In the genomic region with DNA sequence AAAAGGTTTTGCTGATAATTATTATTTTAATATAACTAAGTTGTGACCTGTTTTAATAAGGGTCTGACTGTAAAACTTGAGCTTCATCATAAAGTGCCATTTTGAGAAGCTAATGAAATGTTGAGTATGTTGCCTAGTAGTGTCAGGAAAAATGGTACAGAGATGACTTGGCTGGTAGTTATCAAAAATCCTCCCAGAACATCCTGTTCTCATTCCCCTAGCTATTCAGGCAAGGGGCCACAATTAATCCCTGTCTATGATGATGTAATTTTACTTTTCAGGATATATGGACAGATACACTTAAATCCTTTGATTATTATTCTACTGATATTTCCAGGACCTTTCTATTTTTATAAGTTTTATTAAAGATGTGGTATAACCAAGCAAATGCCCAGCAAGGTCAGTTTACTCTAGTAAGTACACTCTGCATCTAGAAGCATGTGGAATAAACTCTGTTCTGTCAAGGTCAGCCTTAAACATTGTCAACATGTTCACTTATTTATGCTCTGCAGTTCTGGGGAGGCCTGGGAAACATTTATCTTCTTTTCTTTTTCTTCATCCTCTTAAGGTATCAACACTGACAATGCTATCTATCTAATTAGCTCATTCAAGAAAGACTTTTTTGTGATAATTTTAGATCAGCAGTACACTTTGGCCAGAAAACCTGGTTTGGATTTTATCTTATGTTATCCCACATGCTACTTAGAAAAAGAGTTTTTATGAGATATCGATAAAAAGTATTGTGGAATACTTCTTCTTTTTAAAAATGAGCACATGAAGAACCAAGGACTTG, we compare ENCODE assay signal across 27 cellular contexts. TPM values are rescaled to one million over a fixed set of nuclear protein-coding genes. Genes with fewer than 3 reads are reported as not detected.
DNase-seq lines count a peak whose midpoint lies in the region; ATAC-seq and TF ChIP-seq lines count a peak whose summit lies in the region.
"Had no signal": no experiment of that assay in that cellular context is flagged by ENCODE, and none has a peak within 500 bp of the region (broad histone marks: within the 10 kb centered on the region; RNA-seq: fewer than 3 reads in every experiment).

No MANE protein-coding gene starts in this region.

- no peaks in the 10 kb centered on the region for H3K27me3 Mint-ChIP-seq in CD8-positive, alpha-beta memory T cell
- H3K27me3 Mint-ChIP-seq: activated CD8-positive, alpha-beta T cell treated with anti-CD3 and anti-CD28 coated beads for 36 hours; activated naive CD8-positive, alpha-beta T cell treated with anti-CD3 and anti-CD28 coated beads, Interleukin-2, amount 50 U/mL, for 24 hours; naive B cell had no signal

- CTCF ChIA-PET in CD8-positive, alpha-beta memory T cell (lab: Charles Lee): no interaction called here

- H3K79me2 ChIP-seq in ACC112 (ENCODE audit: control insufficient read depth, insufficient read depth, low read length, unreplicated experiment): peaks cover 6% of the 10 kb centered on the region

- TF ChIP-seq CTCF in WERI-Rb-1 (IDR thresholded peaks at IDR 0.05; ENCODE audit: low read depth, low read length): no peak
- TF ChIP-seq CTCF in fibroblast of villous mesenchyme (IDR thresholded peaks at IDR 0.05; ENCODE audit: insufficient read depth, low read depth, low read length): no peak

- H3K27me3 ChIP-seq in ACC112 (ENCODE audit: insufficient read depth, low read length) (no peaks in the 10 kb centered on the region), WERI-Rb-1 (ENCODE audit: insufficient read depth, low read depth, severe bottlenecking) (no peaks in the 10 kb centered on the region)
- H3K27me3 ChIP-seq in CD8-positive, alpha-beta memory T cell (ENCODE audit: insufficient read depth, low read length, poor library complexity, severe bottlenecking): no peaks in the 10 kb centered on the region
- H3K27me3 ChIP-seq: upper lobe of right lung had no signal

- H3K27ac ChIP-seq in ACC112 (ENCODE audit: low read depth, low read length): peak overlapping the region; percentile 38; the same call in 1 of the 2 replicates
- peak overlapping the region; percentile 51 for H3K27ac ChIP-seq in WERI-Rb-1
- H3K27ac ChIP-seq in CD8-positive, alpha-beta memory T cell (ENCODE audit: low read depth, low read length): no peak overlapping the region
- H3K27ac ChIP-seq: HL-60, upper lobe of right lung had no signal

- no peak overlapping the region for H3K4me3 Mint-ChIP-seq in CD8-positive, alpha-beta memory T cell
- H3K4me3 Mint-ChIP-seq: activated CD8-positive, alpha-beta T cell treated with anti-CD3 and anti-CD28 coated beads for 36 hours; activated naive CD8-positive, alpha-beta T cell treated with anti-CD3 and anti-CD28 coated beads, Interleukin-2, amount 50 U/mL, for 24 hours; naive B cell had no signal

- H2AFZ ChIP-seq in ACC112 (ENCODE audit: low read length, unreplicated experiment): no peak overlapping the region

- H3K36me3 Mint-ChIP-seq in CD8-positive, alpha-beta memory T cell: peaks cover 0 to 2% (median 2%) of the 10 kb centered on the region in 3 donors

- H3K27ac Mint-ChIP-seq in CD8-positive, alpha-beta memory T cell: no peak overlapping the region
- H3K27ac Mint-ChIP-seq: activated CD8-positive, alpha-beta T cell treated with anti-CD3 and anti-CD28 coated beads for 36 hours; activated naive CD8-positive, alpha-beta T cell treated with anti-CD3 and anti-CD28 coated beads, Interleukin-2, amount 50 U/mL, for 24 hours had no signal

- peak; percentile 19 for DNase-seq in WERI-Rb-1
- DNase-seq in fibroblast of villous mesenchyme (ENCODE audit: low read depth): peak; percentile 50
- DNase-seq in left lobe of liver (ENCODE audit: low spot score): no peak
- DNase-seq in CD8-positive, alpha-beta memory T cell: no peak
- no peak for DNase-seq in NAMALWA (ENCODE audit: low spot score)
- DNase-seq: 8988T; activated CD8-positive, alpha-beta T cell treated with anti-CD3 and anti-CD28 coated beads for 36 hours; activated effector memory CD4-positive, alpha-beta T cell treated with anti-CD3 and anti-CD28 coated beads, Interleukin-2, amount 50 U/mL, for 16 hours; activated naive CD8-positive, alpha-beta T cell treated with anti-CD3 and anti-CD28 coated beads, Interleukin-2, amount 50 U/mL, for 24 hours; activated T-cell treated with anti-CD3 and anti-CD28 coated beads for 4 hours; dermis blood vessel endothelial cell; DMS79; GOT3; islet precursor cell; naive B cell; NCI-H1417; NCI-H524; occipital lobe; retina; stimulated activated CD4-positive, alpha-beta T cell treated with anti-CD3 and anti-CD28 coated beads, Interleukin-15, amount 100 ng/mL, for 24 hours; T1000; upper lobe of right lung had no signal

- peaks cover 7 to 21% (median 11%) of the 10 kb centered on the region in 3 donors for H3K4me1 Mint-ChIP-seq in CD8-positive, alpha-beta memory T cell

- POLR2A ChIA-PET in CD8-positive, alpha-beta memory T cell (lab: Charles Lee): no interaction called here

- H3K9me3 ChIP-seq in WERI-Rb-1 (ENCODE audit: severe bottlenecking): no peaks in the 10 kb centered on the region
- H3K9me3 ChIP-seq in CD8-positive, alpha-beta memory T cell (ENCODE audit: low read length): no peaks in the 10 kb centered on the region
- H3K9me3 ChIP-seq: upper lobe of right lung had no signal

- no peak overlapping the region for H3K4me3 ChIP-seq in ACC112 (ENCODE audit: low read depth, low read length)
- H3K4me3 ChIP-seq in WERI-Rb-1 (ENCODE audit: low read depth, low read length): peak overlapping the region; percentile 29
- H3K4me3 ChIP-seq in fibroblast of villous mesenchyme (ENCODE audit: low read depth, low read length): no peak overlapping the region
- H3K4me3 ChIP-seq in CD8-positive, alpha-beta memory T cell (ENCODE audit: low read length): no peak overlapping the region
- H3K4me3 ChIP-seq: upper lobe of right lung had no signal

- H3K9me3 Mint-ChIP-seq in CD8-positive, alpha-beta memory T cell: no peaks in the 10 kb centered on the region
- H3K9me3 Mint-ChIP-seq: activated CD8-positive, alpha-beta T cell treated with anti-CD3 and anti-CD28 coated beads for 36 hours; activated naive CD8-positive, alpha-beta T cell treated with anti-CD3 and anti-CD28 coated beads, Interleukin-2, amount 50 U/mL, for 24 hours; naive B cell had no signal

- peaks cover 13% of the 10 kb centered on the region for H3K4me1 ChIP-seq in ACC112 (ENCODE audit: control insufficient read depth, insufficient read depth, low read length, unreplicated experiment)
- no peaks in the 10 kb centered on the region for H3K4me1 ChIP-seq in CD8-positive, alpha-beta memory T cell (ENCODE audit: insufficient read depth, low read length)
- H3K4me1 ChIP-seq: upper lobe of right lung had no signal

- H3K36me3 ChIP-seq in ACC112 (ENCODE audit: insufficient read depth, low read length): no peaks in the 10 kb centered on the region
- H3K36me3 ChIP-seq in WERI-Rb-1: no peaks in the 10 kb centered on the region; the same call in 1 of the 2 replicates
- no peaks in the 10 kb centered on the region for H3K36me3 ChIP-seq in CD8-positive, alpha-beta memory T cell (ENCODE audit: insufficient read depth, low read length)
- H3K36me3 ChIP-seq: upper lobe of right lung had no signal

- peak; percentile 27 for ATAC-seq in left lobe of liver
- no peak for ATAC-seq in GM21717 (IDR thresholded peaks at IDR 0.05; ENCODE audit: unreplicated experiment)
- no peak for ATAC-seq in GM18511 (IDR thresholded peaks at IDR 0.05; ENCODE audit: unreplicated experiment)
- ATAC-seq: activated CD4-positive, CD25-positive, alpha-beta regulatory T cell treated with anti-CD3 and anti-CD28 coated beads, Interleukin-2, amount 50 U/mL, for 24 hours; activated CD8-positive, alpha-beta T cell treated with anti-CD3 and anti-CD28 coated beads for 36 hours; activated naive CD8-positive, alpha-beta T cell treated with anti-CD3 and anti-CD28 coated beads, Interleukin-2, amount 50 U/mL, for 24 hours; upper lobe of right lung had no signal

RNA-seq across cellular contexts. Expression of gene BTRC, which starts 32.1 kb away (rescaled TPM):
- total RNA-seq in fibroblast of villous mesenchyme (11.0 and 17.3 TPM in 2 replicates), left lobe of liver (7.1 TPM)
- total RNA-seq in CD8-positive, alpha-beta memory T cell: 10 to 100 TPM; 19.3 to 21.3 TPM
- polyA plus RNA-seq in CD8-positive, alpha-beta memory T cell: 7.1 TPM

Comparison
In these comparisons a context has a peak if more than half of its experiments do, and no peak if none do; other contexts are left out.
1. DNase-seq: peak in WERI-Rb-1 (single experiment) and fibroblast of villous mesenchyme (single experiment); none in left lobe of liver (single experiment), CD8-positive, alpha-beta memory T cell (0 of 5) and NAMALWA (single experiment).